24 cellular contexts compared by ENCODE assay signal in the genomic region with DNA sequence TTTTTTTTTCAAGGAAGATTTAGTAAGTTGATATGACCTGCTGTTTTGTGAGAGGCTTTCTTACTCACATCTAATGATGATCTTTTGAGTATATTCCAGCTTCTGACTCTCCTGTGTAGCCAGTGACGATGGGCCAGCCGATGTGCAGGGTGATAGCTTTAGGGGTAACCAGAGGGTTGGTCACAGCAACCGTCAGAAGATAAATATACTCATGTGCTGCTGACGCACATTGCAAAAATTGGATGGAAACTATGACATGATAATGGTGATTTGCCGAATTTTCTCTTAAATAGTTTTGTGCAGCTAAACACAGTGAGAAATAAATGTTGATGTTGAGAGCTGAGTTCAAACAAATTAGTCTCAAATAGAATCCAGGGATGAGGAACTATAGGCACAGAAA.
"Had no signal": no experiment of that assay in that cellular context is flagged by ENCODE, and none has a peak within 500 bp of the region (broad histone marks: within the 10 kb centered on the region; RNA-seq: fewer than 3 reads in every experiment).

No MANE protein-coding gene starts in this region.

- H3K27me3 ChIP-seq: colonic mucosa, gastroesophageal sphincter, hepatocyte, sigmoid colon, vagina had no signal

- H3K79me2 ChIP-seq: parathyroid adenoma had no signal

- H3K9me3 ChIP-seq: colonic mucosa, gastroesophageal sphincter, mucosa of descending colon, psoas muscle, sigmoid colon, thoracic aorta, vagina had no signal

- H3K36me3 ChIP-seq: colonic mucosa had no signal

- H2AFZ ChIP-seq: hepatocyte, parathyroid adenoma had no signal

- H3K4me2 ChIP-seq: hepatocyte had no signal

- ATAC-seq: activated CD8-positive, alpha-beta memory T cell treated with anti-CD3 and anti-CD28 coated beads, Interleukin-2, amount 10 ng/mL, durations not matched to agents 7 days and 5 days; activated CD8-positive, alpha-beta T cell treated with anti-CD3 and anti-CD28 coated beads, Interleukin-2, amount 10 ng/mL, durations not matched to agents 7 days and 5 days; gastroesophageal sphincter; left cardiac atrium; left ventricle myocardium superior; mucosa of descending colon; psoas muscle; stimulated activated effector memory CD8-positive, alpha-beta T cell treated with anti-CD3 and anti-CD28 coated beads, Interleukin-12 subunit alpha, Interleukin-12 subunit beta, amount 100 ng/mL, for 72 hours had no signal

- FAIRE-seq: bronchial epithelial cell, keratinocyte, small intestine had no signal

- H3K27ac ChIP-seq: colonic mucosa, gastroesophageal sphincter, hepatocyte, parathyroid adenoma, psoas muscle, sigmoid colon, thoracic aorta, vagina had no signal

- H3K4me1 ChIP-seq: colonic mucosa, vagina had no signal

- DNase-seq: activated CD4-positive, alpha-beta T cell treated with anti-CD3 and anti-CD28 coated beads for 1 hour; activated CD8-positive, alpha-beta memory T cell treated with anti-CD3 and anti-CD28 coated beads, Interleukin-2, amount 10 ng/mL, durations not matched to agents 7 days and 5 days; activated CD8-positive, alpha-beta T cell treated with anti-CD3 and anti-CD28 coated beads, Interleukin-2, amount 10 ng/mL, durations not matched to agents 7 days and 5 days; activated naive CD4-positive, alpha-beta T cell; activated T-cell treated with anti-CD3 and anti-CD28 coated beads, Interleukin-2, amount 50 U/mL, for 48 hours; anterior cingulate cortex; colonic mucosa; effector CD8-positive, alpha-beta T cell; left cardiac atrium; left ventricle myocardium superior; mucosa of descending colon; nucleus accumbens; psoas muscle; sigmoid colon; small intestine; stimulated activated CD4-positive, alpha-beta T cell treated with anti-CD3 and anti-CD28 coated beads, Interleukin-4, amount 100 ng/mL, for 24 hours had no signal

- H3K4me3 ChIP-seq: colonic mucosa, gastroesophageal sphincter, hepatocyte, mucosa of descending colon, psoas muscle, sigmoid colon, thoracic aorta, vagina had no signal
